Comparison of ENCODE assay signal across 1 cellular context in the genomic region with DNA sequence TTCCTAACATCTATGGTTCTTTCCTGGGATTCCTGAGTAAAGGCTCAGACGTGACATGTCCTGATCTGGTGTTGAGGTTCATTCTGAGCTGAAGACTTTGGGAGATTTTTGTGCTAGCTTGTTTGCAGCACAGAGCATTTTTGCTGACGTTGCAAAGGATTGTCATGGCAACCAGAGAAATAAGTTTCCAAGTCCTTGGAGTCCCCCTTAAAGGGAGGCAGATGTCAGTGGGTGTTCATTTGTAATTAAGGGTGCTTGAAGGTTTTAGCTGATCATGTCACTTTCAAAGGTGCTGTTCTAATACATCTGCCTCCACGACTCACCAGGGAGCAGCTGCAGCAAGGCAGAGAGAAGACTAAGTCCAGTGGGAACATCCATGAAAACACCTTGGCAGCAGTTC.
TF ChIP-seq lines count a peak whose summit lies in the region.

No MANE protein-coding gene starts in this region.

TF ChIP-seq in K562, 482 proteins besides CTCF, POLR2A, EP300 and RAD21 (continued from another document):
- TF ChIP-seq GABPA (tag; conservative IDR thresholded peaks at IDR 0.05; ENCODE audit: low read depth) (no peak), ZNF274 (IDR thresholded peaks at IDR 0.05; ENCODE audit: borderline replicate concordance, low read depth, low read length) (no peak), HDGF (IDR thresholded peaks at IDR 0.05) (no peak), MAFG (tag; conservative IDR thresholded peaks at IDR 0.05) (peak; percentile 56), YBX1 (IDR thresholded peaks at IDR 0.05) (no peak), ZNF668 (CRISPR knock-in tag; IDR thresholded peaks at IDR 0.05) (no peak), ZNF24 (IDR thresholded peaks at IDR 0.05) (no peak), ZNF785 (CRISPR knock-in tag; IDR thresholded peaks at IDR 0.05) (no peak), C11orf30 (IDR thresholded peaks at IDR 0.05; ENCODE audit: low read depth) (peak; percentile 67), OTX1 (CRISPR knock-in tag; IDR thresholded peaks at IDR 0.05) (no peak), CBX8 (IDR thresholded peaks at IDR 0.05; ENCODE audit: borderline replicate concordance, extremely low read depth, low read depth, low read length, poor library complexity, severe bottlenecking) (no peak), MAFF (IDR thresholded peaks at IDR 0.05; ENCODE audit: low read length) (peak; percentile 89), ZNF696 (CRISPR knock-in tag; conservative IDR thresholded peaks at IDR 0.05) (no peak), SMAD2 (IDR thresholded peaks at IDR 0.05; ENCODE audit: low read depth, low read length) (no peak), RFX1 (IDR thresholded peaks at IDR 0.05) (peak; percentile 46), ZNF316 (IDR thresholded peaks at IDR 0.05) (peak; percentile 79), MAFK (IDR thresholded peaks at IDR 0.05; ENCODE audit: low read length) (peak; percentile 89), KDM2B (CRISPR knock-in tag; IDR thresholded peaks at IDR 0.05) (no peak), RFX7 (CRISPR knock-in tag; IDR thresholded peaks at IDR 0.05) (no peak)
- TF ChIP-seq, protein P1, sequence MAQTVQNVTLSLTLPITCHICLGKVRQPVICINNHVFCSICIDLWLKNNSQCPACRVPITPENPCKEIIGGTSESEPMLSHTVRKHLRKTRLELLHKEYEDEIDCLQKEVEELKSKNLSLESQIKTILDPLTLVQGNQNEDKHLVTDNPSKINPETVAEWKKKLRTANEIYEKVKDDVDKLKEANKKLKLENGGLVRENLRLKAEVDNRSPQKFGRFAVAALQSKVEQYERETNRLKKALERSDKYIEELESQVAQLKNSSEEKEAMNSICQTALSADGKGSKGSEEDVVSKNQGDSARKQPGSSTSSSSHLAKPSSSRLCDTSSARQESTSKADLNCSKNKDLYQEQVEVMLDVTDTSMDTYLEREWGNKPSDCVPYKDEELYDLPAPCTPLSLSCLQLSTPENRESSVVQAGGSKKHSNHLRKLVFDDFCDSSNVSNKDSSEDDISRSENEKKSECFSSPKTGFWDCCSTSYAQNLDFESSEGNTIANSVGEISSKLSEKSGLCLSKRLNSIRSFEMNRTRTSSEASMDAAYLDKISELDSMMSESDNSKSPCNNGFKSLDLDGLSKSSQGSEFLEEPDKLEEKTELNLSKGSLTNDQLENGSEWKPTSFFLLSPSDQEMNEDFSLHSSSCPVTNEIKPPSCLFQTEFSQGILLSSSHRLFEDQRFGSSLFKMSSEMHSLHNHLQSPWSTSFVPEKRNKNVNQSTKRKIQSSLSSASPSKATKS (CRISPR knock-in tag; IDR thresholded peaks at IDR 0.05), result no peak
- TF ChIP-seq, protein P2, sequence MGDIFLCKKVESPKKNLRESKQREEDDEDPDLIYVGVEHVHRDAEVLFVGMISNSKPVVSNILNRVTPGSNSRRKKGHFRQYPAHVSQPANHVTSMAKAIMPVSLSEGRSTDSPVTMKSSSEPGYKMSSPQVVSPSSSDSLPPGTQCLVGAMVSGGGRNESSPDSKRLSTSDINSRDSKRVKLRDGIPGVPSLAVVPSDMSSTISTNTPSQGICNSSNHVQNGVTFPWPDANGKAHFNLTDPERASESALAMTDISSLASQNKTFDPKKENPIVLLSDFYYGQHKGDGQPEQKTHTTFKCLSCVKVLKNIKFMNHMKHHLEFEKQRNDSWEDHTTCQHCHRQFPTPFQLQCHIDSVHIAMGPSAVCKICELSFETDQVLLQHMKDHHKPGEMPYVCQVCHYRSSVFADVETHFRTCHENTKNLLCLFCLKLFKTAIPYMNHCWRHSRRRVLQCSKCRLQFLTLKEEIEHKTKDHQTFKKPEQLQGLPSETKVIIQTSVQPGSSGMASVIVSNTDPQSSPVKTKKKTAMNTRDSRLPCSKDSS (IDR thresholded peaks at IDR 0.05; ENCODE audit: low read depth, partially characterized antibody), result no peak
- TF ChIP-seq, protein P3, sequence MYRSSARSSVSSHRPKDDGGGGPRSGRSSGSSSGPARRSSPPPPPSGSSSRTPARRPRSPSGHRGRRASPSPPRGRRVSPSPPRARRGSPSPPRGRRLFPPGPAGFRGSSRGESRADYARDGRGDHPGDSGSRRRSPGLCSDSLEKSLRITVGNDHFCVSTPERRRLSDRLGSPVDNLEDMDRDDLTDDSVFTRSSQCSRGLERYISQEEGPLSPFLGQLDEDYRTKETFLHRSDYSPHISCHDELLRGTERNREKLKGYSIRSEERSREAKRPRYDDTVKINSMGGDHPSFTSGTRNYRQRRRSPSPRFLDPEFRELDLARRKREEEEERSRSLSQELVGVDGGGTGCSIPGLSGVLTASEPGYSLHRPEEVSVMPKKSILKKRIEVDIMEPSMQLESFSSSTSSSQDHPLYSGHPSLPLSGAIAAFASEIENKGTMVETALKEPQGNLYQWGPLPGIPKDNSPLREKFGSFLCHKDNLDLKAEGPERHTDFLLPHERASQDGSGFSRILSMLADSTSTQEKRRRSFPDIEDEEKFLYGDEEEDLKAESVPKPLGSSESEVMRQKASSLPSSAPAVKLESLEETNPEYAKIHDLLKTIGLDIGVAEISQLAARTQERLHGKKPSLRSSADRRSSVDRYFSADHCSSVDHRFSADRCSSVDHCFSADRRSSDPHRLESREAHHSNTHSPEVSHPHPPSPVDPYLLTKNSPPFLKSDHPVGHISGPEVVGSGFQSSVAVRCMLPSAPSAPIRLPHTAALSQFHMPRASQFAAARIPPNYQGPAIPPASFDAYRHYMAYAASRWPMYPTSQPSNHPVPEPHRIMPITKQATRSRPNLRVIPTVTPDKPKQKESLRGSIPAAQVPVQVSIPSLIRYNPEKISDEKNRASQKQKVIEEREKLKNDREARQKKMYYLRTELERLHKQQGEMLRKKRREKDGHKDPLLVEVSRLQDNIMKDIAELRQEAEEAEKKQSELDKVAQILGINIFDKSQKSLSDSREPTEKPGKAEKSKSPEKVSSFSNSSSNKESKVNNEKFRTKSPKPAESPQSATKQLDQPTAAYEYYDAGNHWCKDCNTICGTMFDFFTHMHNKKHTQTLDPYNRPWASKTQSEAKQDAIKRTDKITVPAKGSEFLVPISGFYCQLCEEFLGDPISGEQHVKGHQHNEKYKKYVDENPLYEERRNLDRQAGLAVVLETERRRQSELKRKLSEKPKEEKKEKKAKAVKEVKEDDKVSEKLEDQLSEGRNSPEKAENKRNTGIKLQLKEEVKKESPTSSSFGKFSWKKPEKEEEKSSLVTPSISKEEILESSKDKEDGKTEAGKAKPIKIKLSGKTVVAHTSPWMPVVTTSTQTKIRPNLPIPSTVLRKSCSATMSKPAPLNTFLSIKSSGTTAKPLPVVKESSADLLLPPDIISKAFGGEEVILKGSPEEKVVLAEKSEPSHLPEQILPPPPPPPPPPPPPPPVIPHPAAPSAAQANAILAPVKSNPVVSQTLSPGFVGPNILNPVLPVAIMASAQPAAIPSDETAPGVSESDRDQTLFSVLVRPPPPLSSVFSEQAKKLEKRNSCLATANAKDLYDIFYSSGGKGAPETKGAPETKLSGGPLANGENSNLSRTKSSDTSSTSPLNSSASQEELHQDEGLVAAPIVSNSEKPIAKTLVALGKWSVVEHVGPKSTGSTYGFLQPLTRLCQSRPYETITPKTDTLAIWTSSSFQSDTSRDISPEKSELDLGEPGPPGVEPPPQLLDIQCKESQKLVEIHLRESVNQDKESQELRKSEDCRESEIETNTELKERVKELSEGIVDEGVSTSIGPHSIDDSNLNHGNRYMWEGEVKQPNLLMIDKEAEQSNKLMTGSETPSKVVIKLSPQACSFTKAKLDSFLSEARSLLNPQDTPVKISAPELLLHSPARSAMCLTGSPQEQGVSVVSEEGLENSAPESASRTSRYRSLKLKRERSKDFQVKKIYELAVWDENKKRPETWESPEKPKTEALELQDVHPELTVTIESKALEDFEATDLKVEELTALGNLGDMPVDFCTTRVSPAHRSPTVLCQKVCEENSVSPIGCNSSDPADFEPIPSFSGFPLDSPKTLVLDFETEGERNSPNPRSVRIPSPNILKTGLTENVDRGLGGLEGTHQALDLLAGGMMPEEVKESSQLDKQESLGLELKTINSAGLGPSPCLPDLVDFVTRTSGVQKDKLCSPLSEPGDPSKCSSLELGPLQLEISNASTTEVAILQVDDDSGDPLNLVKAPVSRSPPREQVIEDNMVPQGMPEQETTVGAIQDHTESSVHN (IDR thresholded peaks at IDR 0.05; ENCODE audit: borderline replicate concordance in 1 of 2, low read depth in 1 of 2), result no peak
- TF ChIP-seq, protein P4, sequence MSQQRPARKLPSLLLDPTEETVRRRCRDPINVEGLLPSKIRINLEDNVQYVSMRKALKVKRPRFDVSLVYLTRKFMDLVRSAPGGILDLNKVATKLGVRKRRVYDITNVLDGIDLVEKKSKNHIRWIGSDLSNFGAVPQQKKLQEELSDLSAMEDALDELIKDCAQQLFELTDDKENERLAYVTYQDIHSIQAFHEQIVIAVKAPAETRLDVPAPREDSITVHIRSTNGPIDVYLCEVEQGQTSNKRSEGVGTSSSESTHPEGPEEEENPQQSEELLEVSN (IDR thresholded peaks at IDR 0.05; ENCODE audit: borderline replicate concordance in 1 of 2, extremely low read depth in 1 of 2, insufficient read depth in 1 of 2, insufficient read length in 1 of 2, low read depth in 1 of 2, low read length in 1 of 2, poor library complexity in 1 of 2, severe bottlenecking in 1 of 2), result no peak
- TF ChIP-seq, protein P5, sequence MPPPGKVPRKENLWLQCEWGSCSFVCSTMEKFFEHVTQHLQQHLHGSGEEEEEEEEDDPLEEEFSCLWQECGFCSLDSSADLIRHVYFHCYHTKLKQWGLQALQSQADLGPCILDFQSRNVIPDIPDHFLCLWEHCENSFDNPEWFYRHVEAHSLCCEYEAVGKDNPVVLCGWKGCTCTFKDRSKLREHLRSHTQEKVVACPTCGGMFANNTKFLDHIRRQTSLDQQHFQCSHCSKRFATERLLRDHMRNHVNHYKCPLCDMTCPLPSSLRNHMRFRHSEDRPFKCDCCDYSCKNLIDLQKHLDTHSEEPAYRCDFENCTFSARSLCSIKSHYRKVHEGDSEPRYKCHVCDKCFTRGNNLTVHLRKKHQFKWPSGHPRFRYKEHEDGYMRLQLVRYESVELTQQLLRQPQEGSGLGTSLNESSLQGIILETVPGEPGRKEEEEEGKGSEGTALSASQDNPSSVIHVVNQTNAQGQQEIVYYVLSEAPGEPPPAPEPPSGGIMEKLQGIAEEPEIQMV (tag; conservative IDR thresholded peaks at IDR 0.05; ENCODE audit: low read depth), result no peak
